Comparison of ENCODE assay signal across 1 cellular context in genomic region chr12:116187158-116187511, GRCh38.
TF ChIP-seq lines count a peak whose summit lies in the region.

No MANE protein-coding gene starts in this region.

TF ChIP-seq in IMR-90, 13 proteins besides CTCF, POLR2A, EP300 and RAD21 (continued from another document):
- TF ChIP-seq ELK1 (IDR thresholded peaks at IDR 0.05; ENCODE audit: borderline replicate concordance, low read depth, low read length) (no peak), USF2 (IDR thresholded peaks at IDR 0.05; ENCODE audit: low read depth, low read length) (no peak), CHD1 (IDR thresholded peaks at IDR 0.05; ENCODE audit: low read depth, low read length) (no peak), RCOR1 (IDR thresholded peaks at IDR 0.05; ENCODE audit: insufficient replicate concordance, low read length) (no peak), CEBPB (IDR thresholded peaks at IDR 0.05; ENCODE audit: low read depth, low read length) (no peak), RFX5 (IDR thresholded peaks at IDR 0.05; ENCODE audit: low read depth, low read length) (no peak), NFE2L2 (IDR thresholded peaks at IDR 0.05; ENCODE audit: low read depth, low read length) (no peak)
